In the genomic region with DNA sequence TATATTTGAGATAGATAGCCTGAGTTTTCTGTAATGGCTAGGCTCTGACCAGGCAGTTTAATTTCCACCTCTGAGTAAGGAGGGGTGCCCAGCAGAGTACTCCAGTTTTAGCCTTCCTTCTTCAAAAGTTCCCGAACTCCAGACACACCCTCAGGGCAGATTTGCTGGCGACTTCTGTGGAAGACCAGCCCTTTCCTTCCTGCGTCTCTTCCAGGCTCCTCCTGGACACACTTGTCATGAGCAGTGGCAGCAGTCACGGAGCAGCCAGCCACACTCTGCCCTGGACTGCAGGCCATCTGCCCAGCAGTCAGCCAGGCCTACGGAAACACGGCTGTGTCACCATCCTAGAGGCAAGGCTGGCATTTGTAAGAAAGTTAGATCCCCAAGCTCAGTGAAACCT, we compare ENCODE assay signal across 10 cellular contexts.
"Had no signal": no experiment of that assay in that cellular context is flagged by ENCODE, and none has a peak within 500 bp of the region (broad histone marks: within the 10 kb centered on the region; RNA-seq: fewer than 3 reads in every experiment).

No MANE protein-coding gene starts in this region.

- H3K4me1 ChIP-seq: neural progenitor cell had no signal

- H3K4me2 ChIP-seq: neural progenitor cell had no signal

- H3K27ac ChIP-seq: epithelial cell of prostate, neural progenitor cell, ovary had no signal

- H3K4me3 ChIP-seq: neural progenitor cell, ovary had no signal

- DNase-seq: activated CD4-positive, alpha-beta T cell treated with anti-CD3 and anti-CD28 coated beads, Interleukin-2, amount 10 ng/mL, durations not matched to agents 7 days and 5 days; activated CD4-positive, CD25-positive, alpha-beta regulatory T cell; activated CD8-positive, alpha-beta memory T cell treated with anti-CD3 and anti-CD28 coated beads for 24 hours; activated naive CD4-positive, alpha-beta T cell treated with Interleukin-2 at 50 U/mL for 16 hours; cortex of kidney; effector memory CD4-positive, alpha-beta T cell; ovary; T-helper 2 cell had no signal

- H3K9me3 ChIP-seq: ovary had no signal

- H3K36me3 ChIP-seq: neural progenitor cell, ovary had no signal

- H3K27me3 ChIP-seq: ovary had no signal

- H3K9ac ChIP-seq: neural progenitor cell had no signal
